In the genomic region with DNA sequence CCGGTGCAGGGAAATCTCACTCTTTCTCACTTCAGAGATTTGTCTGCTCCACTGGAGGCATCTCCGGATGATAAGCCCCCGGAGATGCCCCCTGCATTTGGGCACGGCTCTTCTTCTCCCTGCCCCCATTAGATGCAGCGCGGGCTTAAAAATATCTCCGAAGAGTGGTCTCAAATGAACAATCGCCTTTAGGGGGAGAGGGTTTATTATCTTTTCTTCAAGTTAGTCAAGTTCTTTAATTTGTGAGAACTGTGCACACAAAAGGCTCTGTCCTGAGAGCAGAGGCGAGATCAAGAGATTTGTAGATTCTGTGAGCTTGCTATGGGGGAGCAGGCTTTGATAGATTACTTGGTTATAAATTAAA, we compare ENCODE assay signal across 9 cellular contexts. TPM values are rescaled to one million over a fixed set of nuclear protein-coding genes. Genes with fewer than 3 reads are reported as not detected.
DNase-seq lines count a peak whose midpoint lies in the region; ATAC-seq and TF ChIP-seq lines count a peak whose summit lies in the region.
"Had no signal": no experiment of that assay in that cellular context is flagged by ENCODE, and none has a peak within 500 bp of the region (broad histone marks: within the 10 kb centered on the region; RNA-seq: fewer than 3 reads in every experiment).

No MANE protein-coding gene starts in this region.

- peaks cover 8% of the 10 kb centered on the region for H3K4me1 ChIP-seq in CD8-positive, alpha-beta memory T cell (ENCODE audit: insufficient read depth, low read length)
- H3K4me1 ChIP-seq in prostate gland (replicated peaks) = no peaks in the 10 kb centered on the region

- no peak for TF ChIP-seq POLR2A in prostate gland (IDR thresholded peaks at IDR 0.05)

- POLR2A ChIA-PET in CD8-positive, alpha-beta memory T cell (lab: Charles Lee) = no interaction called here

- peaks cover 31% of the 10 kb centered on the region in 2 donors for H3K27me3 Mint-ChIP-seq in CD8-positive, alpha-beta memory T cell

- 2% methylated on average over 9 of the region's 9 CpGs for WGBS in prostate gland

- H3K27ac ChIP-seq in CD8-positive, alpha-beta memory T cell (ENCODE audit: low read depth, low read length) = no peak overlapping the region
- H3K27ac ChIP-seq in prostate gland = peak overlapping the region in 1 of 2 donors; percentile 49

- no peak overlapping the region for H3K27ac Mint-ChIP-seq in CD8-positive, alpha-beta memory T cell

- peaks cover 21% of the 10 kb centered on the region for H3K27me3 ChIP-seq in CD8-positive, alpha-beta memory T cell (ENCODE audit: insufficient read depth, low read length, poor library complexity, severe bottlenecking)
- H3K27me3 ChIP-seq in prostate gland (replicated peaks; ENCODE audit: insufficient read depth) = peaks cover 3% of the 10 kb centered on the region

- no peak for ATAC-seq in GM21717 (IDR thresholded peaks at IDR 0.05; ENCODE audit: unreplicated experiment)

- no peaks in the 10 kb centered on the region for H3K9me3 Mint-ChIP-seq in CD8-positive, alpha-beta memory T cell

- peak overlapping the region; percentile 31 to 85 (median 59) for H3K4me3 Mint-ChIP-seq in CD8-positive, alpha-beta memory T cell

- intact Hi-C loops in prostate gland (cut with DNase I) = no loop called here

- no peaks in the 10 kb centered on the region for H3K9me3 ChIP-seq in CD8-positive, alpha-beta memory T cell (ENCODE audit: low read length)
- H3K9me3 ChIP-seq in prostate gland = no peaks in the 10 kb centered on the region

- H3K36me3 ChIP-seq in CD8-positive, alpha-beta memory T cell (ENCODE audit: insufficient read depth, low read length) = no peaks in the 10 kb centered on the region
- H3K36me3 ChIP-seq in prostate gland = no peaks in the 10 kb centered on the region

- CTCF ChIA-PET in CD8-positive, alpha-beta memory T cell (lab: Charles Lee) = no interaction called here

- no peaks in the 10 kb centered on the region for H3K36me3 Mint-ChIP-seq in CD8-positive, alpha-beta memory T cell

- peaks cover 3 to 5% (median 4%) of the 10 kb centered on the region in 3 donors for H3K4me1 Mint-ChIP-seq in CD8-positive, alpha-beta memory T cell

- no peak for TF ChIP-seq CTCF in fibroblast of pulmonary artery (IDR thresholded peaks at IDR 0.05; ENCODE audit: low read length, missing control alignments)
- TF ChIP-seq CTCF in prostate gland (IDR thresholded peaks at IDR 0.05) = no peak

- no peak overlapping the region for H3K4me3 ChIP-seq in CD8-positive, alpha-beta memory T cell (ENCODE audit: low read length)
- H3K4me3 ChIP-seq in fibroblast of pulmonary artery (replicated peaks; ENCODE audit: low read depth, low read length) = peak overlapping the region; percentile 64
- H3K4me3 ChIP-seq in prostate gland = peak overlapping the region; percentile 48 to 51

- no peak for DNase-seq in CD8-positive, alpha-beta memory T cell
- DNase-seq in RPMI7951 (ENCODE audit: low read depth) (peak; percentile 8), fibroblast of pulmonary artery (ENCODE audit: low read depth) (no peak), prostate gland (ENCODE audit: low spot score) (no peak), NCI-H748 treated with DMSO at 0.1 percent for 48 hours (lab: John Stamatoyannopoulos, UW) (no peak), NCI-H2081 (lab: John Stamatoyannopoulos, UW) (no peak)
- DNase-seq in activated CD4-positive, CD25-positive, alpha-beta regulatory T cell treated with anti-CD3 and anti-CD28 coated beads, Interleukin-2, amount 50 U/mL, for 72 hours = no peak

RNA-seq across cellular contexts. Expression of a gene that starts 0.6 kb away (rescaled TPM):
- not detected for total RNA-seq in CD8-positive, alpha-beta memory T cell
- polyA plus RNA-seq in CD8-positive, alpha-beta memory T cell = not detected
- total RNA-seq in RPMI7951 (2014; rRNA removed; shearing (Covaris generic)) = 3.8 and 13.3 TPM in 2 replicates
- total RNA-seq in prostate gland = 1 to 10 TPM; 6.1 to 9.4 TPM
- total RNA-seq: T-helper 1 cell treated with Interleukin-12 subunit alpha and Interleukin-12 subunit beta and Interleukin-4 antibody, amounts not matched to agents 30 ng/mL and 1 ng/mL, for 36 hours had no signal
